17 cellular contexts compared by ENCODE assay signal in genomic region chr5:52895070-52895469, GRCh38.
DNase-seq lines count a peak whose midpoint lies in the region; ATAC-seq and TF ChIP-seq lines count a peak whose summit lies in the region.
"Had no signal": no experiment of that assay in that cellular context is flagged by ENCODE, and none has a peak within 500 bp of the region (broad histone marks: within the 10 kb centered on the region; RNA-seq: fewer than 3 reads in every experiment).

No MANE protein-coding gene starts in this region.

- no peaks in the 10 kb centered on the region for H3K36me3 Mint-ChIP-seq in activated CD4-positive, alpha-beta T cell treated with anti-CD3 and anti-CD28 coated beads, Interleukin-2, amount 10 ng/mL, durations not matched to agents 24 days and 14 days (ENCODE audit: low read depth)
- H3K36me3 Mint-ChIP-seq: neural progenitor cell had no signal

- H3K27ac Mint-ChIP-seq in activated CD4-positive, alpha-beta T cell treated with anti-CD3 and anti-CD28 coated beads, Interleukin-2, amount 10 ng/mL, durations not matched to agents 24 days and 14 days, result no peak overlapping the region
- H3K27ac Mint-ChIP-seq: activated CD4-positive, alpha-beta T cell treated with anti-CD3 and anti-CD28 coated beads for 36 hours; activated naive CD8-positive, alpha-beta T cell; neural progenitor cell; T-helper 2 cell treated with Interferon-gamma antibody and Interleukin-4, amounts not matched to agents 5 μg/mL and 100 μg/mL, for 36 hours had no signal

- H3K36me3 ChIP-seq in adrenal gland (replicated peaks in 1 of 2), result peaks cover 0 to 7% of the 10 kb centered on the region in 2 donors
- H3K36me3 ChIP-seq in subcutaneous abdominal adipose tissue (ENCODE audit: control insufficient read depth in 5 of 5, insufficient read depth in 5 of 5, low read length in 5 of 5), result peaks cover 2 to 23% (median 5%) of the 10 kb centered on the region in 5 donors
- H3K36me3 ChIP-seq: neural progenitor cell had no signal

- ATAC-seq in GM18858 (IDR thresholded peaks at IDR 0.05; ENCODE audit: unreplicated experiment), result no peak
- ATAC-seq: activated CD4-positive, alpha-beta T cell treated with anti-CD3 and anti-CD28 coated beads for 36 hours had no signal

- peak overlapping the region in 3 of 5 donors; percentile 21 to 74 (median 55) for H3K9ac ChIP-seq in subcutaneous abdominal adipose tissue (ENCODE audit: low read length in 5 of 5)
- H3K9ac ChIP-seq: neural progenitor cell had no signal

- H3K9me3 Mint-ChIP-seq in activated CD4-positive, alpha-beta T cell treated with anti-CD3 and anti-CD28 coated beads, Interleukin-2, amount 10 ng/mL, durations not matched to agents 24 days and 14 days, result no peaks in the 10 kb centered on the region
- H3K9me3 Mint-ChIP-seq: neural progenitor cell; T-helper 2 cell treated with Interferon-gamma antibody and Interleukin-4, amounts not matched to agents 5 μg/mL and 100 μg/mL, for 36 hours had no signal

- TF ChIP-seq CTCF in adrenal gland (IDR thresholded peaks at IDR 0.05), result no peak

- 22 to 34% (median 28%) methylated on average over 2 of the region's 2 CpGs for WGBS in adrenal gland, 4 donors

- H3K4me3 Mint-ChIP-seq in activated CD4-positive, alpha-beta T cell treated with anti-CD3 and anti-CD28 coated beads, Interleukin-2, amount 10 ng/mL, durations not matched to agents 24 days and 14 days, result no peak overlapping the region
- H3K4me3 Mint-ChIP-seq: activated CD4-positive, alpha-beta T cell treated with anti-CD3 and anti-CD28 coated beads for 36 hours; activated naive CD8-positive, alpha-beta T cell; neural progenitor cell; T-helper 2 cell treated with Interferon-gamma antibody and Interleukin-4, amounts not matched to agents 5 μg/mL and 100 μg/mL, for 36 hours had no signal

- H3K9me3 ChIP-seq in adrenal gland (replicated peaks in 1 of 3) (no peaks in the 10 kb centered on the region), subcutaneous abdominal adipose tissue (ENCODE audit: control insufficient read depth in 5 of 5, low read length in 5 of 5) (no peaks in the 10 kb centered on the region)

- peaks cover 4% of the 10 kb centered on the region for H3K27me3 Mint-ChIP-seq in activated CD4-positive, alpha-beta T cell treated with anti-CD3 and anti-CD28 coated beads, Interleukin-2, amount 10 ng/mL, durations not matched to agents 24 days and 14 days
- H3K27me3 Mint-ChIP-seq: activated naive CD8-positive, alpha-beta T cell had no signal

- H3K4me3 ChIP-seq in adrenal gland (no peak overlapping the region), subcutaneous abdominal adipose tissue (ENCODE audit: low read depth in 1 of 5, low read length in 5 of 5) (no peak overlapping the region)
- H3K4me3 ChIP-seq: neural progenitor cell had no signal

- H3K27me3 ChIP-seq in adrenal gland, result no peaks in the 10 kb centered on the region
- H3K27me3 ChIP-seq in subcutaneous abdominal adipose tissue (ENCODE audit: control insufficient read depth in 5 of 5, insufficient read depth in 4 of 5, low read length in 5 of 5), result no peaks in the 10 kb centered on the region
- H3K27me3 ChIP-seq: neural progenitor cell had no signal

- H3K4me1 ChIP-seq in adrenal gland (replicated peaks in 1 of 2) (peaks cover 46 to 55% of the 10 kb centered on the region in 2 donors), subcutaneous abdominal adipose tissue (ENCODE audit: control insufficient read depth in 5 of 5, insufficient read depth in 5 of 5, low read length in 5 of 5) (peaks cover 4 to 49% (median 38%) of the 10 kb centered on the region in 5 donors)

- intact Hi-C loops in adrenal gland (cut with DNase I), result no loop called here
- intact Hi-C loops in activated CD4-positive, alpha-beta T cell treated with anti-CD3 and anti-CD28 coated beads, Interleukin-2, amount 10 ng/mL, durations not matched to agents 24 days and 14 days (cut with micrococcal nuclease), result no loop called here

- H3K4me1 Mint-ChIP-seq in activated CD4-positive, alpha-beta T cell treated with anti-CD3 and anti-CD28 coated beads, Interleukin-2, amount 10 ng/mL, durations not matched to agents 24 days and 14 days, result no peaks in the 10 kb centered on the region
- H3K4me1 Mint-ChIP-seq: neural progenitor cell had no signal

- H3K27ac ChIP-seq in adrenal gland (peak overlapping the region; percentile 58 to 90 (median 84)), subcutaneous abdominal adipose tissue (ENCODE audit: low read depth, low read length) (peak overlapping the region; percentile 83)
- H3K27ac ChIP-seq: neural progenitor cell had no signal

- TF ChIP-seq POLR2A in adrenal gland (IDR thresholded peaks at IDR 0.05) (no peak), erythroblast (IDR thresholded peaks at IDR 0.05; ENCODE audit: low read length) (no peak)

- DNase-seq in NCI-H524 (lab: John Stamatoyannopoulos, UW) (peak; percentile 52 to 77), adrenal gland (peak in 4 of 7 donors; percentile 27 to 74 (median 34)), medulla oblongata (ENCODE audit: extremely low spot score) (peak; percentile 15), erythroblast (lab: John Stamatoyannopoulos, UW) (no peak), NCI-H2081 (lab: John Stamatoyannopoulos, UW) (no peak)
- DNase-seq in activated CD4-positive, alpha-beta T cell treated with anti-CD3 and anti-CD28 coated beads, Interleukin-2, amount 10 ng/mL, durations not matched to agents 24 days and 14 days, result no peak
- DNase-seq: activated CD4-positive, alpha-beta T cell treated with anti-CD3 and anti-CD28 coated beads for 36 hours; activated T-cell treated with anti-CD3 and anti-CD28 coated beads for 4 hours; C1 segment of cervical spinal cord; cerebellar nuclear complex; NCI-H187 treated with DMSO at 0.1 percent for 48 hours; NCI-H774 had no signal

Comparison
In these comparisons a context has a peak if more than half of its experiments do, and no peak if none do; other contexts are left out.
1. DNase-seq: peak in NCI-H524 (2 of 2), adrenal gland (4 of 7) and medulla oblongata (single experiment); none in erythroblast (0 of 2), activated CD4-positive, alpha-beta T cell treated with anti-CD3 and anti-CD28 coated beads, Interleukin-2, amount 10 ng/mL, durations not matched to agents 24 days and 14 days (single experiment) and NCI-H2081 (0 of 2).